In the genomic region with DNA sequence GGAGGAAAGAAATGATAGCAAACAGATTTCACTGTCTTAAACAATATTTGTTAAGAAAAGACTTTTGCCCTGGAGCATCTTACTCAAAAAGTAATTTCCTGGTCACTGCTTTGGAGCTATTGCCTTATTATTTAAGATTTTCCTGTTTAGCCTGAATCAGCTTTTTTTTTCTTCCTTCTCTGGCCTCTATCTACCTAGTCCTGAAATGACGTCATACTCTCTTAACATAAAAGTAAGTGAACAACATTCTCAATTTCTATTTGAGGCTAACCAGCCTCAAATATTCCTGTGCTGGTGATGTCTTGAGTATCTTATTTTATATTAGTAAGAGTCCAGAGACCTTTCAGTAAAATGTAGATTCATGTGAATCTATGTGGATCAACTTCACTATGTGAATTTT, we compare ENCODE assay signal across 35 cellular contexts.
"Had no signal": no experiment of that assay in that cellular context is flagged by ENCODE, and none has a peak within 500 bp of the region (broad histone marks: within the 10 kb centered on the region; RNA-seq: fewer than 3 reads in every experiment).

No MANE protein-coding gene starts in this region.

- H3K4me1 Mint-ChIP-seq: activated naive CD4-positive, alpha-beta T cell treated with anti-CD3 and anti-CD28 coated beads, Interleukin-2, amount 50 U/mL, for 24 hours; activated naive CD8-positive, alpha-beta T cell treated with anti-CD3 and anti-CD28 coated beads for 36 hours; activated naive CD8-positive, alpha-beta T cell treated with anti-CD3 and anti-CD28 coated beads, Interleukin-2, amount 50 U/mL, for 24 hours; activated T-helper 17 cell treated with anti-CD3 and anti-CD28 coated beads, Interleukin-2, amount 50 U/mL, for 72 hours; endodermal cell had no signal

- H3K4me1 ChIP-seq: adrenal gland, foreskin keratinocyte, gastrocnemius medialis had no signal

- H2AFZ ChIP-seq: hepatocyte had no signal

- H3K9me3 ChIP-seq: adrenal gland, body of pancreas, esophagus muscularis mucosa, gastrocnemius medialis, heart right ventricle had no signal

- ATAC-seq: activated CD4-positive, CD25-positive, alpha-beta regulatory T cell treated with anti-CD3 and anti-CD28 coated beads, Interleukin-2, amount 50 U/mL, for 24 hours; activated CD8-positive, alpha-beta T cell treated with anti-CD3 and anti-CD28 coated beads for 36 hours; activated naive CD8-positive, alpha-beta T cell treated with anti-CD3 and anti-CD28 coated beads, Interleukin-2, amount 50 U/mL, for 24 hours; activated T-cell treated with anti-CD3 and anti-CD28 coated beads, Interleukin-2, amount 50 U/mL, for 4 hours; activated T-helper 17 cell treated with anti-CD3 and anti-CD28 coated beads, Interleukin-2, amount 50 U/mL, for 72 hours; body of pancreas; foreskin keratinocyte; gastrocnemius medialis; heart right ventricle had no signal

- DNase-seq: activated B cell treated with CpG ODN at 0.5 μM for 24 hours; activated CD4-positive, alpha-beta T cell treated with anti-CD3 and anti-CD28 coated beads for 48 hours; activated CD4-positive, alpha-beta T cell treated with anti-CD3 and anti-CD28 coated beads, Interleukin-2, amount 50 U/mL, for 1 hour; activated CD4-positive, alpha-beta T cell treated with anti-CD3 and anti-CD28 coated beads, Interleukin-2, amount 50 U/mL, for 48 hours; activated CD8-positive, alpha-beta memory T cell treated with anti-CD3 and anti-CD28 coated beads for 24 hours; activated CD8-positive, alpha-beta T cell treated with anti-CD3 and anti-CD28 coated beads for 36 hours; activated effector memory CD4-positive, alpha-beta T cell treated with Interleukin-2 at 50 U/mL for 16 hours; activated gamma-delta T cell treated with Interleukin-2 at 50 U/mL for 16 hours; activated naive CD4-positive, alpha-beta T cell treated with Interleukin-2 at 50 U/mL for 16 hours; activated naive CD8-positive, alpha-beta T cell treated with anti-CD3 and anti-CD28 coated beads for 36 hours; activated naive CD8-positive, alpha-beta T cell treated with anti-CD3 and anti-CD28 coated beads, Interleukin-2, amount 50 U/mL, for 24 hours; activated T-cell treated with anti-CD3 and anti-CD28 coated beads, Interleukin-2, amount 50 U/mL, for 4 hours; adrenal gland; aorta; body of pancreas; central memory CD4-positive, alpha-beta T cell; cerebellar nuclear complex; dorsolateral prefrontal cortex; effector memory CD4-positive, alpha-beta T cell; endodermal cell; erythroblast; gastrocnemius medialis; heart right ventricle; T1000; WERI-Rb-1 had no signal

- H3K9me3 Mint-ChIP-seq: activated B cell treated with CpG ODN at 0.5 μM for 24 hours; activated CD8-positive, alpha-beta T cell treated with anti-CD3 and anti-CD28 coated beads for 36 hours; activated naive CD4-positive, alpha-beta T cell treated with anti-CD3 and anti-CD28 coated beads, Interleukin-2, amount 50 U/mL, for 24 hours; activated naive CD8-positive, alpha-beta T cell treated with anti-CD3 and anti-CD28 coated beads for 36 hours; activated naive CD8-positive, alpha-beta T cell treated with anti-CD3 and anti-CD28 coated beads, Interleukin-2, amount 50 U/mL, for 24 hours; activated T-cell treated with anti-CD3 and anti-CD28 coated beads, Interleukin-2, amount 50 U/mL, for 4 hours; T-helper 2 cell treated with Interferon-gamma antibody and Interleukin-4, amounts not matched to agents 5 μg/mL and 100 μg/mL, for 36 hours had no signal

- H3K79me2 ChIP-seq: hepatocyte had no signal

- H3K27me3 Mint-ChIP-seq: activated CD8-positive, alpha-beta T cell treated with anti-CD3 and anti-CD28 coated beads for 36 hours; activated naive CD4-positive, alpha-beta T cell treated with anti-CD3 and anti-CD28 coated beads, Interleukin-2, amount 50 U/mL, for 24 hours; activated naive CD8-positive, alpha-beta T cell treated with anti-CD3 and anti-CD28 coated beads, Interleukin-2, amount 50 U/mL, for 24 hours; dendritic cell treated with granulocyte-macrophage colony-stimulating factor and Interleukin-4, amounts not matched to agents 40 ng/mL and 50 ng/mL, for 4 days had no signal

- H3K4me2 ChIP-seq: hepatocyte had no signal

- H3K27me3 ChIP-seq: adrenal gland, body of pancreas, cardiac muscle cell, dorsolateral prefrontal cortex, esophagus muscularis mucosa, foreskin keratinocyte, gastrocnemius medialis, heart right ventricle, hepatocyte had no signal

- H3K27ac Mint-ChIP-seq: activated B cell treated with CpG ODN at 0.5 μM for 24 hours; activated CD8-positive, alpha-beta T cell treated with anti-CD3 and anti-CD28 coated beads for 36 hours; activated naive CD4-positive, alpha-beta T cell treated with anti-CD3 and anti-CD28 coated beads, Interleukin-2, amount 50 U/mL, for 24 hours; activated naive CD8-positive, alpha-beta T cell treated with anti-CD3 and anti-CD28 coated beads for 36 hours; activated naive CD8-positive, alpha-beta T cell treated with anti-CD3 and anti-CD28 coated beads, Interleukin-2, amount 50 U/mL, for 24 hours; activated T-helper 17 cell treated with anti-CD3 and anti-CD28 coated beads, Interleukin-2, amount 50 U/mL, for 72 hours; dendritic cell treated with granulocyte-macrophage colony-stimulating factor and Interleukin-4, amounts not matched to agents 40 ng/mL and 50 ng/mL, for 4 days; endodermal cell; T-helper 2 cell treated with Interferon-gamma antibody and Interleukin-4, amounts not matched to agents 5 μg/mL and 100 μg/mL, for 36 hours had no signal

- H3K4me3 ChIP-seq: adrenal gland, body of pancreas, cardiac muscle cell, coronary artery, dorsolateral prefrontal cortex, esophagus muscularis mucosa, gastrocnemius medialis, heart right ventricle, hepatocyte had no signal

- H3K4me3 Mint-ChIP-seq: activated B cell treated with CpG ODN at 0.5 μM for 24 hours; activated CD8-positive, alpha-beta T cell treated with anti-CD3 and anti-CD28 coated beads for 36 hours; activated naive CD4-positive, alpha-beta T cell treated with anti-CD3 and anti-CD28 coated beads, Interleukin-2, amount 50 U/mL, for 24 hours; activated naive CD8-positive, alpha-beta T cell treated with anti-CD3 and anti-CD28 coated beads for 36 hours; activated naive CD8-positive, alpha-beta T cell treated with anti-CD3 and anti-CD28 coated beads, Interleukin-2, amount 50 U/mL, for 24 hours; activated T-cell treated with anti-CD3 and anti-CD28 coated beads, Interleukin-2, amount 50 U/mL, for 4 hours; activated T-helper 17 cell treated with anti-CD3 and anti-CD28 coated beads, Interleukin-2, amount 50 U/mL, for 72 hours; dendritic cell treated with granulocyte-macrophage colony-stimulating factor and Interleukin-4, amounts not matched to agents 40 ng/mL and 50 ng/mL, for 4 days; endodermal cell; T-helper 2 cell treated with Interferon-gamma antibody and Interleukin-4, amounts not matched to agents 5 μg/mL and 100 μg/mL, for 36 hours had no signal

- H3K36me3 Mint-ChIP-seq: activated naive CD4-positive, alpha-beta T cell treated with anti-CD3 and anti-CD28 coated beads, Interleukin-2, amount 50 U/mL, for 24 hours; activated naive CD8-positive, alpha-beta T cell treated with anti-CD3 and anti-CD28 coated beads for 36 hours had no signal

- H3K36me3 ChIP-seq: adrenal gland, cardiac muscle cell, esophagus muscularis mucosa, gastrocnemius medialis, heart right ventricle, WERI-Rb-1 had no signal

- H3K27ac ChIP-seq: adrenal gland, body of pancreas, cardiac muscle cell, coronary artery, dorsolateral prefrontal cortex, esophagus muscularis mucosa, foreskin keratinocyte, gastrocnemius medialis, heart right ventricle, hepatocyte, WERI-Rb-1 had no signal
